9 cellular contexts compared by ENCODE assay signal in the genomic region with DNA sequence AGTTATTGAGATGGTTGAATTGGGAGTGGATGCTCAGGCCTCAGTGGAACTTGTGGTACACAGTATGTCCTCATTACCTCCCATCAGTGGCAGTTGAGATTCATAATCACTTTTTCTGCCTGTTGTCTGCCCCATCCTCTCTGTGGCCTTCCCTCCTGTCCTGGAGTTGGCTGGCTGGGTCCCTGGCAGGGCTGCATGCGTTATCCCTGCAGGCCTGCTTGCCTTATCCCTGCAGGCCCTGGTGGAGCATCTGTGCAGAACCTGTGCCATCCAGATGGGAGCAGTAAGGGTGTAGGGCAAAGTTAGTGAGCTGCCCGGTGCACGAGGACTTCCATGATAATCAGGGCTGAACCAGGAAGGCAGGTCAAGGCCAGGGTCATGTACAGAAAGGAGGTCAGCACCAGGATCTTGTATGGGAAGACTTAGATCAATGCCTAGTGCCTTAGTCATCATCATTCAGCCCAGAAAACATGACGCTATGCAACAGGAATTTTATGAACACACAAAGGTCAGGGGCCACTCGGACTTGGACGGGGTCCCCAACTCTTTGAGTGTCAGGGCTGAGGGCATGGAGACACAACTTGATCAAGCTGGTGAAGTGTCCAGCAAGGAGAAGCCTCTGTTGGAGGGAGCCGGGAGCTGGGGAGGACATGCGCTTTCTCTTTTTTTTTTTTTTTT. TPM values are rescaled to one million over a fixed set of nuclear protein-coding genes. Genes with fewer than 3 reads are reported as not detected.
DNase-seq lines count a peak whose midpoint lies in the region; ATAC-seq and TF ChIP-seq lines count a peak whose summit lies in the region.
"Had no signal": no experiment of that assay in that cellular context is flagged by ENCODE, and none has a peak within 500 bp of the region (broad histone marks: within the 10 kb centered on the region; RNA-seq: fewer than 3 reads in every experiment).

No MANE protein-coding gene starts in this region.

- DNase-seq in DMS 273 (lab: John Stamatoyannopoulos, UW; ENCODE audit: unreplicated experiment) (peak; percentile 67), DMS 273 treated with DMSO at 0.1 percent for 48 hours (lab: John Stamatoyannopoulos, UW) (no peak), iris pigment epithelial cell (ENCODE audit: low read depth) (peak; percentile 91), testis (peak; percentile 23), RPMI8226 (no peak), NCI-H446 treated with DMSO at 0.1 percent for 48 hours (lab: John Stamatoyannopoulos, UW) (no peak)
- DNase-seq in activated T-helper 2 cell treated with anti-CD3 and anti-CD28 coated beads, Interferon-gamma antibody, Interleukin-2, Interleukin-4, amounts not matched to agents 10 μg/mL and 5 μg/mL and 100 μg/mL, durations not matched to agents 14 hours and 24 hours and 36 hours (ENCODE audit: low spot score) = no peak

- peaks cover 43% of the 10 kb centered on the region for H3K36me3 Mint-ChIP-seq in activated T-helper 2 cell treated with anti-CD3 and anti-CD28 coated beads, Interferon-gamma antibody, Interleukin-2, Interleukin-4, amounts not matched to agents 10 μg/mL and 5 μg/mL and 100 μg/mL, durations not matched to agents 14 hours and 24 hours and 36 hours (ENCODE audit: low read depth)

- H3K27me3 Mint-ChIP-seq in activated T-helper 2 cell treated with anti-CD3 and anti-CD28 coated beads, Interferon-gamma antibody, Interleukin-2, Interleukin-4, amounts not matched to agents 10 μg/mL and 5 μg/mL and 100 μg/mL, durations not matched to agents 14 hours and 24 hours and 36 hours (ENCODE audit: low read depth) = no peaks in the 10 kb centered on the region

- H3K9me3 ChIP-seq in testis = no peaks in the 10 kb centered on the region

- no peaks in the 10 kb centered on the region for H3K9me3 Mint-ChIP-seq in activated T-helper 2 cell treated with anti-CD3 and anti-CD28 coated beads, Interferon-gamma antibody, Interleukin-2, Interleukin-4, amounts not matched to agents 10 μg/mL and 5 μg/mL and 100 μg/mL, durations not matched to agents 14 hours and 24 hours and 36 hours

- intact Hi-C loops in activated T-helper 2 cell treated with anti-CD3 and anti-CD28 coated beads, Interferon-gamma antibody, Interleukin-2, Interleukin-4, amounts not matched to agents 10 μg/mL and 5 μg/mL and 100 μg/mL, durations not matched to agents 14 hours and 24 hours and 36 hours (cut with micrococcal nuclease) = loop anchor here (10.0 kb wide), 1 partner anchor 52 kb away; a partner anchor contains a TSS
- intact Hi-C loops in testis (cut with DNase I; ENCODE audit: low total_unique reads) = no loop called here

- no peak for TF ChIP-seq POLR2A in testis (IDR thresholded peaks at IDR 0.05)

- no peak overlapping the region for H3K27ac ChIP-seq in testis
- H3K27ac ChIP-seq: 22Rv1 had no signal

- no peak overlapping the region for H3K4me3 ChIP-seq in testis

- peaks cover 36% of the 10 kb centered on the region for H3K4me1 ChIP-seq in testis

- ATAC-seq in GM19351 (IDR thresholded peaks at IDR 0.05; ENCODE audit: unreplicated experiment) = no peak

- no peaks in the 10 kb centered on the region for H3K27me3 ChIP-seq in testis

- no peak for TF ChIP-seq CTCF in testis (IDR thresholded peaks at IDR 0.05)

- H3K27ac Mint-ChIP-seq in activated T-helper 2 cell treated with anti-CD3 and anti-CD28 coated beads, Interferon-gamma antibody, Interleukin-2, Interleukin-4, amounts not matched to agents 10 μg/mL and 5 μg/mL and 100 μg/mL, durations not matched to agents 14 hours and 24 hours and 36 hours = peak overlapping the region; percentile 38

- H3K4me3 Mint-ChIP-seq in activated T-helper 2 cell treated with anti-CD3 and anti-CD28 coated beads, Interferon-gamma antibody, Interleukin-2, Interleukin-4, amounts not matched to agents 10 μg/mL and 5 μg/mL and 100 μg/mL, durations not matched to agents 14 hours and 24 hours and 36 hours (ENCODE audit: low read depth) = no peak overlapping the region

- H3K36me3 ChIP-seq in testis (ENCODE audit: low read depth, missing control alignments) = no peaks in the 10 kb centered on the region

- peaks cover 49% of the 10 kb centered on the region for H3K4me1 Mint-ChIP-seq in activated T-helper 2 cell treated with anti-CD3 and anti-CD28 coated beads, Interferon-gamma antibody, Interleukin-2, Interleukin-4, amounts not matched to agents 10 μg/mL and 5 μg/mL and 100 μg/mL, durations not matched to agents 14 hours and 24 hours and 36 hours (ENCODE audit: low read depth)

- 58 to 59% methylated on average over 8 of the region's 8 CpGs for WGBS in testis, 2 donors

RNA-seq across cellular contexts. Expression of a gene that starts 47.2 kb away (rescaled TPM):
- total RNA-seq in activated T-helper 2 cell treated with anti-CD3 and anti-CD28 coated beads, Interferon-gamma antibody, Interleukin-2, Interleukin-4, amounts not matched to agents 10 μg/mL and 5 μg/mL and 100 μg/mL, durations not matched to agents 14 hours and 24 hours and 36 hours = 95.7 and 99.4 TPM in 2 replicates
- total RNA-seq in testis = 10 to 100 TPM; 88.0 to 90.6 TPM
- 54.7 TPM for polyA plus RNA-seq in testis (ENCODE audit: insufficient read depth, low read depth, low replicate concordance)

Comparison
In these comparisons a context has a peak if more than half of its experiments do, and no peak if none do; other contexts are left out.
1. DNase-seq: peak in DMS 273 (single experiment), iris pigment epithelial cell (single experiment) and testis (single experiment); none in DMS 273 treated with DMSO at 0.1 percent for 48 hours (single experiment), activated T-helper 2 cell treated with anti-CD3 and anti-CD28 coated beads, Interferon-gamma antibody, Interleukin-2, Interleukin-4, amounts not matched to agents 10 μg/mL and 5 μg/mL and 100 μg/mL, durations not matched to agents 14 hours and 24 hours and 36 hours (single experiment), RPMI8226 (single experiment) and NCI-H446 treated with DMSO at 0.1 percent for 48 hours (single experiment).